Comparison of ENCODE assay signal across 8 cellular contexts in genomic region chr7:1571261-1571650, GRCh38. TPM values are rescaled to one million over a fixed set of nuclear protein-coding genes. Genes with fewer than 3 reads are reported as not detected.
A peak's percentile ranks its signal among the peaks of the same experiment; 100 is the strongest.
DNase-seq lines count a peak whose midpoint lies in the region; ATAC-seq and TF ChIP-seq lines count a peak whose summit lies in the region.

No MANE protein-coding gene starts in this region.

- H3K27me3 ChIP-seq in Panc1 (ENCODE audit: control insufficient read depth, insufficient read depth, low read length) (no peaks in the 10 kb centered on the region), esophagus (ENCODE audit: control insufficient read depth in 1 of 2, insufficient read depth in 2 of 2, low read length in 2 of 2) (no peaks in the 10 kb centered on the region), gastrocnemius medialis (no peaks in the 10 kb centered on the region), ovary (no peaks in the 10 kb centered on the region)

- peak overlapping the region; percentile 84 for H3K27ac ChIP-seq in Panc1 (ENCODE audit: low read length)
- H3K27ac ChIP-seq in esophagus (ENCODE audit: low read depth in 2 of 2, low read length in 1 of 2), result peak overlapping the region; percentile 34 to 95
- H3K27ac ChIP-seq in gastrocnemius medialis, result peak overlapping the region; percentile 93 to 99 (median 94)
- peak overlapping the region in 1 of 2 donors; percentile 87 for H3K27ac ChIP-seq in ovary

- CTCF ChIA-PET in Panc1 (lab: Charles Lee), result no interaction called here

- TF ChIP-seq POLR2A in gastrocnemius medialis (IDR thresholded peaks at IDR 0.05) (peak in 1 of 2 donors; percentile 29), ovary (IDR thresholded peaks at IDR 0.05) (no peak)

- H3K36me3 ChIP-seq in Panc1 (ENCODE audit: control insufficient read depth, insufficient read depth, low read length), result no peaks in the 10 kb centered on the region
- peaks cover 0 to 4% of the 10 kb centered on the region in 2 donors for H3K36me3 ChIP-seq in esophagus (ENCODE audit: control insufficient read depth in 2 of 2, insufficient read depth in 2 of 2, low read length in 1 of 2)
- peaks cover 0 to 4% of the 10 kb centered on the region in 2 donors for H3K36me3 ChIP-seq in gastrocnemius medialis
- H3K36me3 ChIP-seq in ovary, result no peaks in the 10 kb centered on the region

- WGBS in esophagus, 2 donors, result 47 to 48% methylated on average over 3 of the region's 3 CpGs
- WGBS in ovary, 3 donors, result 25 to 48% (median 38%) methylated on average over 3 of the region's 3 CpGs

- ATAC-seq in Panc1 (no peak), gastrocnemius medialis (no peak), HG02840 (IDR thresholded peaks at IDR 0.05; ENCODE audit: low FRiP score, unreplicated experiment) (no peak)

- intact Hi-C loops in Panc1 (cut with micrococcal nuclease; ENCODE audit: unreplicated experiment), result no loop called here
- intact Hi-C loops in gastrocnemius medialis (cut with DNase I; ENCODE audit: low total_unique reads), result loop anchor here (5.0 to 10.0 kb wide), 3 partner anchors 529 to 784 kb away; partner anchors contain the start of genes EIF3B and GPR146
- intact Hi-C loops in ovary (cut with DNase I), result loop anchor here in 3 of 4 donors (5.0 to 10.0 kb wide), 4 partner anchors 34 to 781 kb away; partner anchors contain the start of genes EIF3B (in 1 of the 3) and INTS1 (in 1 of the 3)

- no peak for TF ChIP-seq EP300 in ovary (IDR thresholded peaks at IDR 0.05)

- peak overlapping the region; percentile 83 to 96 for H3K4me3 ChIP-seq in Panc1 (ENCODE audit: low read depth in 2 of 2, low read length in 2 of 2)
- peak overlapping the region in 1 of 2 donors; percentile 60 for H3K4me3 ChIP-seq in esophagus (ENCODE audit: low read depth in 1 of 2, low read length in 2 of 2)
- H3K4me3 ChIP-seq in gastrocnemius medialis, result peak overlapping the region; percentile 77 to 98 (median 90)
- H3K4me3 ChIP-seq in ovary, result no peak overlapping the region

- DNase-seq in GM04504 (ENCODE audit: low read depth) (peak; percentile 43), Panc1 (ENCODE audit: low read depth, low spot score) (no peak), gastrocnemius medialis (no peak), UCSD-AML1 (lab: John Stamatoyannopoulos, UW; ENCODE audit: unreplicated experiment) (no peak), ovary (no peak), NCI-H1092 (lab: John Stamatoyannopoulos, UW) (no peak)

- POLR2A ChIA-PET in Panc1 (lab: Charles Lee), result no interaction called here

- BruUV-seq in Panc1 (replicated peaks; lab: Mats Ljungman, UMichigan), result no TSS peak

- peaks cover 31% of the 10 kb centered on the region for H3K4me1 ChIP-seq in Panc1 (ENCODE audit: control insufficient read depth, insufficient read depth, low read length)
- peaks cover 0 to 14% of the 10 kb centered on the region in 2 donors for H3K4me1 ChIP-seq in esophagus (ENCODE audit: control insufficient read depth in 2 of 2, insufficient read depth in 2 of 2, low read length in 1 of 2)
- H3K4me1 ChIP-seq in gastrocnemius medialis, result peaks cover 26 to 42% of the 10 kb centered on the region in 2 donors
- H3K4me1 ChIP-seq in ovary (ENCODE audit: insufficient read depth), result peaks cover 7% of the 10 kb centered on the region

- TF ChIP-seq CTCF in Panc1 (IDR thresholded peaks at IDR 0.05), result no peak
- no peak for TF ChIP-seq CTCF in gastrocnemius medialis (IDR thresholded peaks at IDR 0.05 in 4 of 5, conservative IDR thresholded peaks at IDR 0.05 in 1 of 5)
- TF ChIP-seq CTCF in ovary (IDR thresholded peaks at IDR 0.05), result no peak

- H3K9me3 ChIP-seq in Panc1 (ENCODE audit: control insufficient read depth, insufficient read depth, low read depth, low read length), result no peaks in the 10 kb centered on the region
- H3K9me3 ChIP-seq in esophagus (ENCODE audit: control insufficient read depth in 2 of 2, insufficient read depth in 1 of 2, low read depth in 1 of 2, low read length in 1 of 2), result no peaks in the 10 kb centered on the region
- no peaks in the 10 kb centered on the region for H3K9me3 ChIP-seq in gastrocnemius medialis
- H3K9me3 ChIP-seq in ovary, result no peaks in the 10 kb centered on the region

- in situ Hi-C loops in Panc1 (cut with HindIII; ENCODE audit: low pct_unique_long_range_greater_than_20kb, low sequenced_read_pairs), result no loop called here
- in situ Hi-C loops in gastrocnemius medialis (cut with MboI; ENCODE audit: low sequenced_read_pairs in 4 of 4), result no loop called here

RNA-seq across cellular contexts. Expression of gene PSMG3, which starts 1.4 kb away (rescaled TPM):
- total RNA-seq in Panc1 (2021; ENCODE audit: unreplicated experiment), result 59.4 TPM
- polyA plus RNA-seq in Panc1 (2012; ENCODE audit: insufficient read length), result 81.5 TPM
- 10 to 100 TPM; 66.9 to 72.3 TPM for polyA plus RNA-seq in esophagus
- 10 to 100 TPM; 25.4 to 46.4 (median 32.2) TPM for total RNA-seq in gastrocnemius medialis
- 10 to 100 TPM; 15.6 to 34.5 (median 18.6) TPM for total RNA-seq in ovary
- 10 to 100 TPM; 12.7 to 29.9 TPM for polyA plus RNA-seq in ovary

RNA-seq across cellular contexts. Expression of gene TMEM184A, which starts 15.3 kb away (rescaled TPM):
- total RNA-seq in Panc1 (2021; ENCODE audit: unreplicated experiment), result 9.2 TPM
- 13.7 TPM for polyA plus RNA-seq in Panc1 (2012; ENCODE audit: insufficient read length)
- polyA plus RNA-seq in esophagus, result 100 to 1,000 TPM in 1 of 2 donors, 10 to 100 TPM in 1; 80.2 to 187 TPM
- 1 to 10 TPM in 3 of 4 donors, under 1 TPM in 1; 0.55 to 3.3 (median 1.3) TPM for total RNA-seq in gastrocnemius medialis
- 1 to 10 TPM in 5 of 7 donors, under 1 TPM in 1, not detected in 1; 0.05 to 8.4 (median 1.6) TPM for total RNA-seq in ovary
- under 1 TPM in 1 of 2 donors, not detected in 1; 0.13 TPM for polyA plus RNA-seq in ovary

RNA-seq across cellular contexts. Expression of gene MAFK, which starts 40.8 kb away (rescaled TPM):
- total RNA-seq in Panc1 (2021; ENCODE audit: unreplicated experiment), result 125 TPM
- 120 TPM for polyA plus RNA-seq in Panc1 (2012; ENCODE audit: insufficient read length)
- polyA plus RNA-seq in esophagus, result 10 to 100 TPM; 15.5 to 25.0 TPM
- 100 to 1,000 TPM in 1 of 4 donors, 10 to 100 TPM in 3; 33.5 to 112 (median 75.3) TPM for total RNA-seq in gastrocnemius medialis
- total RNA-seq in ovary, result 10 to 100 TPM; 10.5 to 42.0 (median 18.7) TPM
- polyA plus RNA-seq in ovary, result 10 to 100 TPM in 1 of 2 donors, 1 to 10 TPM in 1; 1.8 to 22.9 TPM
